1 cellular context compared by ENCODE assay signal in genomic region chr5:157743163-157744054, GRCh38.
TF ChIP-seq lines count a peak whose summit lies in the region.

Gene LSM11, plus strand, starts transcription at chr5:157743712. Its CDS starts 39 bp downstream, at chr5:157743751.

TF ChIP-seq in HEK293, 187 proteins besides CTCF, POLR2A, EP300 and RAD21 (continued from another document):
- TF ChIP-seq ZSCAN5A (tag by site-specific recombination; IDR thresholded peaks at IDR 0.05) (no peak), ZBTB6 (tag by site-specific recombination; IDR thresholded peaks at IDR 0.05) (no peak), HIC1 (tag by site-specific recombination; IDR thresholded peaks at IDR 0.05) (no peak), ZNF112 (tag by site-specific recombination; IDR thresholded peaks at IDR 0.05) (no peak), ZSCAN4 (tag by site-specific recombination; IDR thresholded peaks at IDR 0.05) (no peak), ZNF23 (tag by site-specific recombination; IDR thresholded peaks at IDR 0.05; ENCODE audit: borderline replicate concordance) (no peak), ZNF558 (tag by site-specific recombination; IDR thresholded peaks at IDR 0.05) (no peak), ZNF19 (tag by site-specific recombination; IDR thresholded peaks at IDR 0.05; ENCODE audit: low read depth) (no peak), ZNF747 (tag by site-specific recombination; IDR thresholded peaks at IDR 0.05) (no peak), ZBTB21 (tag by site-specific recombination; IDR thresholded peaks at IDR 0.05) (no peak), ZNF223 (tag by site-specific recombination; IDR thresholded peaks at IDR 0.05) (no peak), SETDB1 (IDR thresholded peaks at IDR 0.05; ENCODE audit: insufficient read length, low read length) (no peak), KLF17 (tag by site-specific recombination; IDR thresholded peaks at IDR 0.05) (peak; percentile 54; the same call in 1 of the 2 replicates), HOXD13 (CRISPR knock-in tag; IDR thresholded peaks at IDR 0.05; ENCODE audit: borderline replicate concordance) (no peak), ZNF677 (tag by site-specific recombination; IDR thresholded peaks at IDR 0.05) (no peak), YY2 (tag by site-specific recombination; IDR thresholded peaks at IDR 0.05) (peak; percentile 40; the same call in 1 of the 2 replicates), ZNF701 (tag by site-specific recombination; IDR thresholded peaks at IDR 0.05) (no peak), ZNF239 (tag by site-specific recombination; IDR thresholded peaks at IDR 0.05) (no peak), ZNF768 (tag by site-specific recombination; IDR thresholded peaks at IDR 0.05) (no peak), ZNF473 (tag by site-specific recombination; IDR thresholded peaks at IDR 0.05) (no peak), ZNF660 (tag by site-specific recombination; IDR thresholded peaks at IDR 0.05) (peak; percentile 87), MEIS1 (CRISPR knock-in tag; IDR thresholded peaks at IDR 0.05; ENCODE audit: borderline replicate concordance) (no peak), ZSCAN18 (tag by site-specific recombination; IDR thresholded peaks at IDR 0.05) (no peak), SP2 (tag by site-specific recombination; IDR thresholded peaks at IDR 0.05) (no peak), ZBTB7A (tag by site-specific recombination; IDR thresholded peaks at IDR 0.05; ENCODE audit: low read depth) (no peak), WT1 (tag by site-specific recombination; IDR thresholded peaks at IDR 0.05) (no peak), KLF10 (tag by site-specific recombination; IDR thresholded peaks at IDR 0.05) (peak; percentile 60; the same call in 1 of the 2 replicates), ZNF169 (tag by site-specific recombination; IDR thresholded peaks at IDR 0.05) (no peak), ZNF585B (tag by site-specific recombination; IDR thresholded peaks at IDR 0.05) (no peak), ZNF610 (tag by site-specific recombination; IDR thresholded peaks at IDR 0.05; ENCODE audit: borderline replicate concordance) (no peak), ZNF664 (tag by site-specific recombination; IDR thresholded peaks at IDR 0.05) (no peak), ZBTB17 (tag by site-specific recombination; IDR thresholded peaks at IDR 0.05) (peak; percentile 82), GLI4 (tag by site-specific recombination; IDR thresholded peaks at IDR 0.05) (no peak), YY1 (tag by site-specific recombination; IDR thresholded peaks at IDR 0.05) (peak; percentile 77), GLIS1 (tag by site-specific recombination; IDR thresholded peaks at IDR 0.05) (no peak; the same call in 1 of the 2 replicates), ZNF529 (tag by site-specific recombination; IDR thresholded peaks at IDR 0.05; ENCODE audit: insufficient replicate concordance) (no peak), ZNF792 (tag by site-specific recombination; IDR thresholded peaks at IDR 0.05) (no peak), ZNF146 (tag by site-specific recombination; IDR thresholded peaks at IDR 0.05) (no peak), ZIC2 (tag by site-specific recombination; IDR thresholded peaks at IDR 0.05) (no peak), ZNF280C (tag by site-specific recombination; IDR thresholded peaks at IDR 0.05) (no peak), ZNF174 (tag by site-specific recombination; IDR thresholded peaks at IDR 0.05) (no peak), ZEB2 (tag by site-specific recombination; IDR thresholded peaks at IDR 0.05) (0 out of 2 replicates have a peak, but pooled peaks have one; percentile 33), TCF7L2 (IDR thresholded peaks at IDR 0.05; ENCODE audit: borderline replicate concordance, low read depth, low read length) (no peak), ZNF2 (tag by site-specific recombination; IDR thresholded peaks at IDR 0.05) (no peak), ZFP69B (tag by site-specific recombination; IDR thresholded peaks at IDR 0.05) (no peak), ZNF776 (tag by site-specific recombination; IDR thresholded peaks at IDR 0.05; ENCODE audit: borderline replicate concordance) (no peak), ZNF658 (tag by site-specific recombination; IDR thresholded peaks at IDR 0.05) (no peak), ZNF426 (tag by site-specific recombination; IDR thresholded peaks at IDR 0.05) (no peak), ZNF530 (tag by site-specific recombination; IDR thresholded peaks at IDR 0.05; ENCODE audit: low read depth) (no peak), ZFP3 (tag by site-specific recombination; IDR thresholded peaks at IDR 0.05; ENCODE audit: low read depth) (no peak), ZNF548 (tag by site-specific recombination; IDR thresholded peaks at IDR 0.05) (no peak), ZNF132 (tag by site-specific recombination; IDR thresholded peaks at IDR 0.05; ENCODE audit: borderline replicate concordance) (no peak), ZNF639 (tag by site-specific recombination; IDR thresholded peaks at IDR 0.05) (no peak), ZNF280D (tag by site-specific recombination; IDR thresholded peaks at IDR 0.05) (no peak), BCL11B (tag by site-specific recombination; IDR thresholded peaks at IDR 0.05; ENCODE audit: low read depth) (no peak), ZNF214 (tag by site-specific recombination; IDR thresholded peaks at IDR 0.05; ENCODE audit: borderline replicate concordance) (no peak), ZNF341 (tag by site-specific recombination; IDR thresholded peaks at IDR 0.05; ENCODE audit: low read depth) (peak; percentile 74)
TF ChIP-seq in HEK293: peak in this region for 32.
